In genomic region chr5:113520429-113520828, GRCh38 we compare ENCODE assay signal across 10 cellular contexts. TPM values are rescaled to one million over a fixed set of nuclear protein-coding genes. Genes with fewer than 3 reads are reported as not detected.
DNase-seq lines count a peak whose midpoint lies in the region; ATAC-seq, FAIRE-seq and TF ChIP-seq lines count a peak whose summit lies in the region.
"Had no signal": no experiment of that assay in that cellular context is flagged by ENCODE, and none has a peak within 500 bp of the region (broad histone marks: within the 10 kb centered on the region; RNA-seq: fewer than 3 reads in every experiment).

No MANE protein-coding gene starts in this region.

- in situ Hi-C loops in IMR-90 (cut with MboI; ENCODE audit: low sequenced_read_pairs): no loop called here

- no peak overlapping the region for H3K9ac ChIP-seq in IMR-90 (ENCODE audit: low read depth, low read length)

- BruUV-seq in IMR-90 (replicated peaks; lab: Mats Ljungman, UMichigan): no TSS peak

- no peak overlapping the region for H2AK5ac ChIP-seq in IMR-90 (ENCODE audit: low read depth, low read length)

- peaks cover 17 to 42% of the 10 kb centered on the region in 2 experiments; a peak in 2 of 4 replicates for H3K79me1 ChIP-seq in IMR-90 (ENCODE audit: low read depth in 1 of 2, low read length in 2 of 2)

- H2AK9ac ChIP-seq in IMR-90 (replicated peaks; ENCODE audit: low read depth, low read length, poor library complexity): no peak overlapping the region

- no peak for TF ChIP-seq RAD21 in IMR-90 (IDR thresholded peaks at IDR 0.05; ENCODE audit: low read length)

- DNase-seq in activated CD8-positive, alpha-beta T cell treated with anti-CD3 and anti-CD28 coated beads for 36 hours: peak; percentile 57
- no peak for DNase-seq in activated CD8-positive, alpha-beta T cell treated with anti-CD3 and anti-CD28 coated beads, Interleukin-2, amount 10 ng/mL, durations not matched to agents 7 days and 5 days
- DNase-seq in H54 (ENCODE audit: insufficient read length, low spot score) (peak; percentile 6), IMR-90 (peak; percentile 70), myocyte (ENCODE audit: low read depth) (peak; percentile 36), osteocyte (ENCODE audit: extremely low spot score, unreplicated experiment) (no peak), midbrain (lab: John Stamatoyannopoulos, UW) (no peak), posterior vena cava (ENCODE audit: low spot score) (no peak)
- DNase-seq: AML-193 had no signal

- H2AFZ ChIP-seq in IMR-90 (replicated peaks; ENCODE audit: low read length, poor library complexity): no peak overlapping the region

- peak overlapping the region; percentile 46 for H3K27ac Mint-ChIP-seq in activated CD8-positive, alpha-beta T cell treated with anti-CD3 and anti-CD28 coated beads for 36 hours
- H3K27ac Mint-ChIP-seq in activated CD8-positive, alpha-beta T cell treated with anti-CD3 and anti-CD28 coated beads, Interleukin-2, amount 10 ng/mL, durations not matched to agents 7 days and 5 days: no peak overlapping the region
- no peak overlapping the region for H3K27ac Mint-ChIP-seq in osteocyte (ENCODE audit: unreplicated experiment)

- H3K9me3 Mint-ChIP-seq in activated CD8-positive, alpha-beta T cell treated with anti-CD3 and anti-CD28 coated beads for 36 hours: no peaks in the 10 kb centered on the region
- H3K9me3 Mint-ChIP-seq in activated CD8-positive, alpha-beta T cell treated with anti-CD3 and anti-CD28 coated beads, Interleukin-2, amount 10 ng/mL, durations not matched to agents 7 days and 5 days (ENCODE audit: insufficient read depth): peaks cover 3% of the 10 kb centered on the region
- no peaks in the 10 kb centered on the region for H3K9me3 Mint-ChIP-seq in osteocyte (ENCODE audit: unreplicated experiment)
- H3K9me3 Mint-ChIP-seq: nephron had no signal

- no peak overlapping the region for H2BK120ac ChIP-seq in IMR-90 (ENCODE audit: low read depth, low read length)

- H3K4me3 Mint-ChIP-seq in activated CD8-positive, alpha-beta T cell treated with anti-CD3 and anti-CD28 coated beads for 36 hours: no peak overlapping the region
- no peak overlapping the region for H3K4me3 Mint-ChIP-seq in activated CD8-positive, alpha-beta T cell treated with anti-CD3 and anti-CD28 coated beads, Interleukin-2, amount 10 ng/mL, durations not matched to agents 7 days and 5 days
- H3K4me3 Mint-ChIP-seq in osteocyte (ENCODE audit: unreplicated experiment): no peak overlapping the region
- H3K4me3 Mint-ChIP-seq: nephron had no signal

- H2BK15ac ChIP-seq in IMR-90 (ENCODE audit: low read depth, low read length): no peak overlapping the region

- CTCF ChIA-PET in activated CD8-positive, alpha-beta T cell treated with anti-CD3 and anti-CD28 coated beads for 36 hours (lab: Charles Lee): no interaction called here
- CTCF ChIA-PET in activated CD8-positive, alpha-beta T cell treated with anti-CD3 and anti-CD28 coated beads, Interleukin-2, amount 10 ng/mL, durations not matched to agents 7 days and 5 days (lab: Charles Lee): interaction anchor here (2.1 kb wide), 1 partner anchor 141 kb away, joined by 6 read pairs; no protein-coding TSS in a partner anchor
- CTCF ChIA-PET in IMR-90 (lab: Yijun Ruan, JAX): interaction anchor here (0.6 kb wide), 1 partner anchor 75 kb away, joined by 4 read pairs; no protein-coding TSS in a partner anchor

- no peak overlapping the region for H4K91ac ChIP-seq in IMR-90 (ENCODE audit: insufficient read depth, low read depth, low read length)

- POLR2A ChIA-PET in activated CD8-positive, alpha-beta T cell treated with anti-CD3 and anti-CD28 coated beads for 36 hours (lab: Charles Lee): interaction anchor here (0.9 kb wide), 1 partner anchor 8 kb away, joined by 3 read pairs; no protein-coding TSS in a partner anchor
- POLR2A ChIA-PET in activated CD8-positive, alpha-beta T cell treated with anti-CD3 and anti-CD28 coated beads, Interleukin-2, amount 10 ng/mL, durations not matched to agents 7 days and 5 days (lab: Charles Lee): no interaction called here
- POLR2A ChIA-PET in IMR-90 (lab: Charles Lee; ENCODE audit: unreplicated experiment): no interaction called here

- H3K36me3 ChIP-seq in IMR-90 (ENCODE audit: control insufficient read depth, insufficient read depth, low read length): peaks cover 3% of the 10 kb centered on the region; the same call in 1 of the 2 replicates

- H2BK20ac ChIP-seq in IMR-90 (ENCODE audit: low read depth, low read length): no peak overlapping the region

- no peak overlapping the region for H3K4ac ChIP-seq in IMR-90 (ENCODE audit: low read depth, low read length)

- no peaks in the 10 kb centered on the region for H3K9me1 ChIP-seq in IMR-90 (ENCODE audit: insufficient read depth, low read length)

- TF ChIP-seq POLR2A in H54 (IDR thresholded peaks at IDR 0.05; ENCODE audit: low read depth, low read length) (no peak), IMR-90 (IDR thresholded peaks at IDR 0.05; ENCODE audit: low read depth, low read length) (no peak)

- dilution Hi-C loops in IMR-90 (cut with HindIII; ENCODE audit: low sequenced_read_pairs, unreplicated experiment): no loop called here

- no peak overlapping the region for H3K27ac ChIP-seq in IMR-90 (ENCODE audit: insufficient read depth, low read length)

- no peak for TF ChIP-seq CTCF in activated CD8-positive, alpha-beta T cell treated with anti-CD3 and anti-CD28 coated beads for 36 hours (IDR thresholded peaks at IDR 0.05)
- TF ChIP-seq CTCF in IMR-90 (conservative IDR thresholded peaks at IDR 0.05; ENCODE audit: low read depth, low read length): no peak
- no peak for TF ChIP-seq CTCF in osteocyte (IDR thresholded peaks at IDR 0.05)

- no peaks in the 10 kb centered on the region for H3K27me3 ChIP-seq in IMR-90 (ENCODE audit: control insufficient read depth, insufficient read depth, low read length)

- no peak overlapping the region for H3K18ac ChIP-seq in IMR-90 (ENCODE audit: low read depth, low read length)

- no peak overlapping the region for H3K56ac ChIP-seq in IMR-90 (ENCODE audit: extremely low read depth, insufficient read depth, low read length)

- no peaks in the 10 kb centered on the region; the same call in 1 of the 2 replicates for H4K20me1 ChIP-seq in IMR-90 (ENCODE audit: insufficient read depth, low read length)

- no peak overlapping the region for H4K8ac ChIP-seq in IMR-90 (ENCODE audit: low read depth in 2 of 2, low read length in 2 of 2)

- FAIRE-seq in H54 (lab: Jason Lieb, UNC): peak; percentile 88

- intact Hi-C loops in activated CD8-positive, alpha-beta T cell treated with anti-CD3 and anti-CD28 coated beads for 36 hours (cut with micrococcal nuclease): no loop called here
- intact Hi-C loops in IMR-90 (cut with micrococcal nuclease): no loop called here
- intact Hi-C loops in posterior vena cava (cut with DNase I): no loop called here

- H2BK5ac ChIP-seq in IMR-90 (ENCODE audit: low read depth, low read length, poor library complexity, severe bottlenecking): no peak overlapping the region

- H3K27me3 Mint-ChIP-seq in activated CD8-positive, alpha-beta T cell treated with anti-CD3 and anti-CD28 coated beads for 36 hours: no peaks in the 10 kb centered on the region
- no peaks in the 10 kb centered on the region for H3K27me3 Mint-ChIP-seq in activated CD8-positive, alpha-beta T cell treated with anti-CD3 and anti-CD28 coated beads, Interleukin-2, amount 10 ng/mL, durations not matched to agents 7 days and 5 days (ENCODE audit: low read depth)
- H3K27me3 Mint-ChIP-seq in osteocyte (ENCODE audit: unreplicated experiment): no peaks in the 10 kb centered on the region

- H3K4me3 ChIP-seq in IMR-90 (ENCODE audit: insufficient read depth, low read depth, low read length): no peak overlapping the region

- H3K4me2 ChIP-seq in IMR-90 (ENCODE audit: low read depth, low read length): no peak overlapping the region

- H3K36me3 Mint-ChIP-seq in activated CD8-positive, alpha-beta T cell treated with anti-CD3 and anti-CD28 coated beads for 36 hours (ENCODE audit: low read depth): peaks cover 39% of the 10 kb centered on the region
- peaks cover 43% of the 10 kb centered on the region for H3K36me3 Mint-ChIP-seq in activated CD8-positive, alpha-beta T cell treated with anti-CD3 and anti-CD28 coated beads, Interleukin-2, amount 10 ng/mL, durations not matched to agents 7 days and 5 days (ENCODE audit: low read depth)
- peaks cover 26% of the 10 kb centered on the region for H3K36me3 Mint-ChIP-seq in osteocyte (ENCODE audit: unreplicated experiment)

- H4K5ac ChIP-seq in IMR-90 (ENCODE audit: low read depth, low read length): no peak overlapping the region; the same call in 1 of the 2 replicates

- H3K4me1 Mint-ChIP-seq in activated CD8-positive, alpha-beta T cell treated with anti-CD3 and anti-CD28 coated beads for 36 hours (ENCODE audit: low read depth): peaks cover 63% of the 10 kb centered on the region
- H3K4me1 Mint-ChIP-seq in activated CD8-positive, alpha-beta T cell treated with anti-CD3 and anti-CD28 coated beads, Interleukin-2, amount 10 ng/mL, durations not matched to agents 7 days and 5 days (ENCODE audit: low read depth): peaks cover 48% of the 10 kb centered on the region
- peaks cover 19% of the 10 kb centered on the region for H3K4me1 Mint-ChIP-seq in osteocyte (ENCODE audit: unreplicated experiment)

- H3K4me1 ChIP-seq in IMR-90 (ENCODE audit: control insufficient read depth, insufficient read depth, low read length): peaks cover 8% of the 10 kb centered on the region

- H3K23ac ChIP-seq in IMR-90 (ENCODE audit: low read depth, low read length): no peak overlapping the region

- no peak overlapping the region for H3K14ac ChIP-seq in IMR-90 (replicated peaks; ENCODE audit: low read depth, low read length)

- ATAC-seq in activated CD8-positive, alpha-beta T cell treated with anti-CD3 and anti-CD28 coated beads for 36 hours: peak; percentile 88
- no peak for ATAC-seq in activated CD8-positive, alpha-beta T cell treated with anti-CD3 and anti-CD28 coated beads, Interleukin-2, amount 10 ng/mL, durations not matched to agents 7 days and 5 days
- ATAC-seq in IMR-90 (ENCODE audit: low read depth): peak; percentile 56; the same call in 1 of the 2 replicates

- H3K9me3 ChIP-seq in IMR-90 (ENCODE audit: control insufficient read depth, insufficient read depth, low read length): no peaks in the 10 kb centered on the region

RNA-seq across cellular contexts. Expression of gene YTHDC2, which starts 6.9 kb away (rescaled TPM):
- total RNA-seq in activated CD8-positive, alpha-beta T cell treated with anti-CD3 and anti-CD28 coated beads for 36 hours: 10 to 100 TPM; 26.8 to 28.2 TPM
- 10 to 100 TPM; 30.3 to 34.1 TPM for total RNA-seq in activated CD8-positive, alpha-beta T cell treated with anti-CD3 and anti-CD28 coated beads, Interleukin-2, amount 10 ng/mL, durations not matched to agents 7 days and 5 days
- total RNA-seq in IMR-90 (2012; rRNA removed) (13.4 and 22.5 TPM in 2 replicates), myocyte (9.8 and 11.8 TPM in 2 replicates), osteocyte (21.7 and 22.7 TPM in 2 replicates), posterior vena cava (10 to 100 TPM; 20.9 to 23.0 TPM)
- polyA plus RNA-seq in IMR-90 (2012; rRNA removed): 4.5 and 6.5 TPM in 2 replicates
- polyA plus RNA-seq in IMR-90 (2012; cell fraction: cytosol; rRNA removed): 0.78 and 0.80 TPM in 2 replicates
- polyA plus RNA-seq in IMR-90 (2012; cell fraction: nucleus; rRNA removed; ENCODE audit: low replicate concordance): 4.5 and 21.9 TPM in 2 replicates
- polyA plus RNA-seq in myocyte (2012): 6.0 TPM

RNA-seq across cellular contexts. Expression of gene MCC, which starts 32.2 kb away (rescaled TPM):
- 1 to 10 TPM; 4.9 to 5.4 TPM for total RNA-seq in activated CD8-positive, alpha-beta T cell treated with anti-CD3 and anti-CD28 coated beads for 36 hours
- 1 to 10 TPM; 7.6 to 8.0 TPM for total RNA-seq in activated CD8-positive, alpha-beta T cell treated with anti-CD3 and anti-CD28 coated beads, Interleukin-2, amount 10 ng/mL, durations not matched to agents 7 days and 5 days
- total RNA-seq in IMR-90 (2012; rRNA removed): 17.8 and 20.6 TPM in 2 replicates
- polyA plus RNA-seq in IMR-90 (2012; rRNA removed): 5.0 and 6.5 TPM in 2 replicates
- 2.7 and 4.8 TPM in 2 replicates for polyA plus RNA-seq in IMR-90 (2012; cell fraction: cytosol; rRNA removed)
- 7.1 and 14.3 TPM in 2 replicates for polyA plus RNA-seq in IMR-90 (2012; cell fraction: nucleus; rRNA removed; ENCODE audit: low replicate concordance)
- total RNA-seq in myocyte: 10.2 and 12.0 TPM in 2 replicates
- 5.0 TPM for polyA plus RNA-seq in myocyte (2012)
- total RNA-seq in osteocyte: 13.0 and 14.0 TPM in 2 replicates
- 10 to 100 TPM; 12.3 to 14.6 TPM for total RNA-seq in posterior vena cava

Comparison
In these comparisons a context has a peak if more than half of its experiments do, and no peak if none do; other contexts are left out.
1. DNase-seq: peak in activated CD8-positive, alpha-beta T cell treated with anti-CD3 and anti-CD28 coated beads for 36 hours (single experiment), H54 (single experiment), IMR-90 (single experiment) and myocyte (single experiment); none in activated CD8-positive, alpha-beta T cell treated with anti-CD3 and anti-CD28 coated beads, Interleukin-2, amount 10 ng/mL, durations not matched to agents 7 days and 5 days (single experiment), osteocyte (single experiment), midbrain (single experiment) and posterior vena cava (single experiment).